ENCODE assay signal across 1 cellular context in the genomic region with DNA sequence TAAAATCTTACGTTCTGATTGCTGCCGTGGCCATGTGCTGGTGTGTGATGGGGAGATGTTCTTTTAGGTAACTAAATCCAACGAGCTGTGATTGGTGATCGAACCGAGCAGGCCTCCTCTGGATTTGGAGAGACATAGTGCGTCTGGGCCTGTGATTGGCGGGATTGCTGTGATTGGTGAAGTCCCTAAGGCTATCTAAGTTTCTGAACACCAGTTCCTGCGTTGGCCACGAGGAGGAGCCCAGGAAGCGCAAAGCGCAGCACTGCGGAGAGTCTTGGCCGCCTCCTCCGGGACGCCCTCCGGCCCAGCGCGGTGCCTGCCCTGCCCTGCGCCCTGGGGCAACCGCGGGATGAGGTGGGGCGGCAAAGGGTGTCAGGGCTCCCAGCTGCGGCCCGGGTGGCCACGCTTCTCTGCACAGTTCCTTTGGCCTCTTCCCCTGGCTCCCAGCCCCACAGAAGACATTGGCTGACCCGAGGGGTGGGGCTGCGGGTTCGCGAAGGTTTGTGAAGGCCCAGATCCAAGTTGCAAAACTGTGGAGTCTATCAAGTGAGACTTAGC.
TF ChIP-seq lines count a peak whose summit lies in the region.

No MANE protein-coding gene starts in this region.

TF ChIP-seq in K562, 482 proteins besides CTCF, POLR2A, EP300 and RAD21 (continued from another document and continues in another):
- TF ChIP-seq, protein P1, sequence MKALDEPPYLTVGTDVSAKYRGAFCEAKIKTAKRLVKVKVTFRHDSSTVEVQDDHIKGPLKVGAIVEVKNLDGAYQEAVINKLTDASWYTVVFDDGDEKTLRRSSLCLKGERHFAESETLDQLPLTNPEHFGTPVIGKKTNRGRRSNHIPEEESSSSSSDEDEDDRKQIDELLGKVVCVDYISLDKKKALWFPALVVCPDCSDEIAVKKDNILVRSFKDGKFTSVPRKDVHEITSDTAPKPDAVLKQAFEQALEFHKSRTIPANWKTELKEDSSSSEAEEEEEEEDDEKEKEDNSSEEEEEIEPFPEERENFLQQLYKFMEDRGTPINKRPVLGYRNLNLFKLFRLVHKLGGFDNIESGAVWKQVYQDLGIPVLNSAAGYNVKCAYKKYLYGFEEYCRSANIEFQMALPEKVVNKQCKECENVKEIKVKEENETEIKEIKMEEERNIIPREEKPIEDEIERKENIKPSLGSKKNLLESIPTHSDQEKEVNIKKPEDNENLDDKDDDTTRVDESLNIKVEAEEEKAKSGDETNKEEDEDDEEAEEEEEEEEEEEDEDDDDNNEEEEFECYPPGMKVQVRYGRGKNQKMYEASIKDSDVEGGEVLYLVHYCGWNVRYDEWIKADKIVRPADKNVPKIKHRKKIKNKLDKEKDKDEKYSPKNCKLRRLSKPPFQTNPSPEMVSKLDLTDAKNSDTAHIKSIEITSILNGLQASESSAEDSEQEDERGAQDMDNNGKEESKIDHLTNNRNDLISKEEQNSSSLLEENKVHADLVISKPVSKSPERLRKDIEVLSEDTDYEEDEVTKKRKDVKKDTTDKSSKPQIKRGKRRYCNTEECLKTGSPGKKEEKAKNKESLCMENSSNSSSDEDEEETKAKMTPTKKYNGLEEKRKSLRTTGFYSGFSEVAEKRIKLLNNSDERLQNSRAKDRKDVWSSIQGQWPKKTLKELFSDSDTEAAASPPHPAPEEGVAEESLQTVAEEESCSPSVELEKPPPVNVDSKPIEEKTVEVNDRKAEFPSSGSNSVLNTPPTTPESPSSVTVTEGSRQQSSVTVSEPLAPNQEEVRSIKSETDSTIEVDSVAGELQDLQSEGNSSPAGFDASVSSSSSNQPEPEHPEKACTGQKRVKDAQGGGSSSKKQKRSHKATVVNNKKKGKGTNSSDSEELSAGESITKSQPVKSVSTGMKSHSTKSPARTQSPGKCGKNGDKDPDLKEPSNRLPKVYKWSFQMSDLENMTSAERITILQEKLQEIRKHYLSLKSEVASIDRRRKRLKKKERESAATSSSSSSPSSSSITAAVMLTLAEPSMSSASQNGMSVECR (CRISPR knock-in tag; IDR thresholded peaks at IDR 0.05) = 0 out of 2 replicates have a peak, but pooled peaks have one; percentile 26
- TF ChIP-seq JUN (IDR thresholded peaks at IDR 0.05; ENCODE audit: borderline replicate concordance, low read depth, low read length) = no peak
- 0 out of 2 replicates have a peak, but pooled peaks have one; percentile 22 for TF ChIP-seq JUN (CRISPR knock-in tag; IDR thresholded peaks at IDR 0.05; ENCODE audit: borderline replicate concordance)
- peak; percentile 80 for TF ChIP-seq ESRRA (IDR thresholded peaks at IDR 0.05; ENCODE audit: borderline replicate concordance, low read depth)
- TF ChIP-seq ZNF589 (CRISPR knock-in tag; IDR thresholded peaks at IDR 0.05; ENCODE audit: low read depth) = no peak
- 0 out of 2 replicates have a peak, but pooled peaks have one; percentile 49 for TF ChIP-seq PHF21A (IDR thresholded peaks at IDR 0.05; ENCODE audit: borderline replicate concordance, low read depth)
- TF ChIP-seq, protein P2, sequence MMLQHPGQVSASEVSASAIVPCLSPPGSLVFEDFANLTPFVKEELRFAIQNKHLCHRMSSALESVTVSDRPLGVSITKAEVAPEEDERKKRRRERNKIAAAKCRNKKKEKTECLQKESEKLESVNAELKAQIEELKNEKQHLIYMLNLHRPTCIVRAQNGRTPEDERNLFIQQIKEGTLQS (IDR thresholded peaks at IDR 0.05) = no peak
- TF ChIP-seq, protein P2 (CRISPR knock-in tag; conservative IDR thresholded peaks at IDR 0.05) = no peak
- TF ChIP-seq EGR1 (conservative IDR thresholded peaks at IDR 0.05) = no peak
- TF ChIP-seq TOE1 (IDR thresholded peaks at IDR 0.05; ENCODE audit: borderline replicate concordance) = 0 out of 2 replicates have a peak, but pooled peaks have one; percentile 18
- TF ChIP-seq TOE1 (CRISPR knock-in tag; IDR thresholded peaks at IDR 0.05; ENCODE audit: borderline replicate concordance, low read depth) = no peak
- TF ChIP-seq MAZ (CRISPR knock-in tag; conservative IDR thresholded peaks at IDR 0.05 in 1 of 2, IDR thresholded peaks at IDR 0.05 in 1 of 2) = peak in 1 of 2 experiments; percentile 57; a peak in 2 of 4 replicates
- TF ChIP-seq, protein P3, sequence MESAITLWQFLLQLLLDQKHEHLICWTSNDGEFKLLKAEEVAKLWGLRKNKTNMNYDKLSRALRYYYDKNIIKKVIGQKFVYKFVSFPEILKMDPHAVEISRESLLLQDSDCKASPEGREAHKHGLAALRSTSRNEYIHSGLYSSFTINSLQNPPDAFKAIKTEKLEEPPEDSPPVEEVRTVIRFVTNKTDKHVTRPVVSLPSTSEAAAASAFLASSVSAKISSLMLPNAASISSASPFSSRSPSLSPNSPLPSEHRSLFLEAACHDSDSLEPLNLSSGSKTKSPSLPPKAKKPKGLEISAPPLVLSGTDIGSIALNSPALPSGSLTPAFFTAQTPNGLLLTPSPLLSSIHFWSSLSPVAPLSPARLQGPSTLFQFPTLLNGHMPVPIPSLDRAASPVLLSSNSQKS (CRISPR knock-in tag; IDR thresholded peaks at IDR 0.05) = no peak
- TF ChIP-seq, protein P4, sequence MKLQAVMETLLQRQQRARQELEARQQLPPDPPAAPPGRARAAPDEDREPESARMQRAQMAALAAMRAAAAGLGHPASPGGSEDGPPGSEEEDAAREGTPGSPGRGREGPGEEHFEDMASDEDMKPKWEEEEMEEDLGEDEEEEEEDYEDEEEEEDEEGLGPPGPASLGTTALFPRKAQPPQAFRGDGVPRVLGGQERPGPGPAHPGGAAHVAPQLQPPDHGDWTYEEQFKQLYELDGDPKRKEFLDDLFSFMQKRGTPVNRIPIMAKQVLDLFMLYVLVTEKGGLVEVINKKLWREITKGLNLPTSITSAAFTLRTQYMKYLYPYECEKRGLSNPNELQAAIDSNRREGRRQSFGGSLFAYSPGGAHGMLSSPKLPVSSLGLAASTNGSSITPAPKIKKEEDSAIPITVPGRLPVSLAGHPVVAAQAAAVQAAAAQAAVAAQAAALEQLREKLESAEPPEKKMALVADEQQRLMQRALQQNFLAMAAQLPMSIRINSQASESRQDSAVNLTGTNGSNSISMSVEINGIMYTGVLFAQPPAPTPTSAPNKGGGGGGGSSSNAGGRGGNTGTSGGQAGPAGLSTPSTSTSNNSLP (IDR thresholded peaks at IDR 0.05; ENCODE audit: borderline replicate concordance, low read depth, low read length) = no peak
- no peak for TF ChIP-seq SP1 (CRISPR knock-in tag; IDR thresholded peaks at IDR 0.05)
- TF ChIP-seq ERF (CRISPR knock-in tag; IDR thresholded peaks at IDR 0.05) = no peak
- TF ChIP-seq IRF2 (CRISPR knock-in tag; IDR thresholded peaks at IDR 0.05) = no peak
- TF ChIP-seq HDAC1 (IDR thresholded peaks at IDR 0.05) = 0 out of 4 replicates have a peak, but pooled peaks of 1 of the 2 experiments have one; percentile 28
- 0 out of 2 replicates have a peak, but pooled peaks have one; percentile 38 for TF ChIP-seq ELF1 (tag; IDR thresholded peaks at IDR 0.05)
- TF ChIP-seq, protein P5, sequence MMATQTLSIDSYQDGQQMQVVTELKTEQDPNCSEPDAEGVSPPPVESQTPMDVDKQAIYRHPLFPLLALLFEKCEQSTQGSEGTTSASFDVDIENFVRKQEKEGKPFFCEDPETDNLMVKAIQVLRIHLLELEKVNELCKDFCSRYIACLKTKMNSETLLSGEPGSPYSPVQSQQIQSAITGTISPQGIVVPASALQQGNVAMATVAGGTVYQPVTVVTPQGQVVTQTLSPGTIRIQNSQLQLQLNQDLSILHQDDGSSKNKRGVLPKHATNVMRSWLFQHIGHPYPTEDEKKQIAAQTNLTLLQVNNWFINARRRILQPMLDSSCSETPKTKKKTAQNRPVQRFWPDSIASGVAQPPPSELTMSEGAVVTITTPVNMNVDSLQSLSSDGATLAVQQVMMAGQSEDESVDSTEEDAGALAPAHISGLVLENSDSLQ (IDR thresholded peaks at IDR 0.05) = peak; percentile 62
- TF ChIP-seq DACH1 (IDR thresholded peaks at IDR 0.05; ENCODE audit: partially characterized antibody) = peak; percentile 41
- peak; percentile 71 for TF ChIP-seq ZNF24 (IDR thresholded peaks at IDR 0.05)
- no peak for TF ChIP-seq TAF1 (IDR thresholded peaks at IDR 0.05; ENCODE audit: control insufficient read depth, extremely low read depth, insufficient read depth, low read length, severe bottlenecking)
- 0 out of 4 replicates have a peak, but pooled peaks have one; percentile 9 to 12 for TF ChIP-seq NRF1 (conservative IDR thresholded peaks at IDR 0.05 in 1 of 2, IDR thresholded peaks at IDR 0.05 in 1 of 2)
- TF ChIP-seq CXXC5 (CRISPR knock-in tag; IDR thresholded peaks at IDR 0.05) = peak; percentile 65
- TF ChIP-seq, protein P6, sequence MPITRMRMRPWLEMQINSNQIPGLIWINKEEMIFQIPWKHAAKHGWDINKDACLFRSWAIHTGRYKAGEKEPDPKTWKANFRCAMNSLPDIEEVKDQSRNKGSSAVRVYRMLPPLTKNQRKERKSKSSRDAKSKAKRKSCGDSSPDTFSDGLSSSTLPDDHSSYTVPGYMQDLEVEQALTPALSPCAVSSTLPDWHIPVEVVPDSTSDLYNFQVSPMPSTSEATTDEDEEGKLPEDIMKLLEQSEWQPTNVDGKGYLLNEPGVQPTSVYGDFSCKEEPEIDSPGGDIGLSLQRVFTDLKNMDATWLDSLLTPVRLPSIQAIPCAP (CRISPR knock-in tag; IDR thresholded peaks at IDR 0.05; ENCODE audit: borderline replicate concordance) = no peak
- peak; percentile 100 for TF ChIP-seq ZNF436 (CRISPR knock-in tag; IDR thresholded peaks at IDR 0.05)
- TF ChIP-seq MTF1 (CRISPR knock-in tag; IDR thresholded peaks at IDR 0.05; ENCODE audit: borderline replicate concordance) = no peak
- TF ChIP-seq, protein P7, sequence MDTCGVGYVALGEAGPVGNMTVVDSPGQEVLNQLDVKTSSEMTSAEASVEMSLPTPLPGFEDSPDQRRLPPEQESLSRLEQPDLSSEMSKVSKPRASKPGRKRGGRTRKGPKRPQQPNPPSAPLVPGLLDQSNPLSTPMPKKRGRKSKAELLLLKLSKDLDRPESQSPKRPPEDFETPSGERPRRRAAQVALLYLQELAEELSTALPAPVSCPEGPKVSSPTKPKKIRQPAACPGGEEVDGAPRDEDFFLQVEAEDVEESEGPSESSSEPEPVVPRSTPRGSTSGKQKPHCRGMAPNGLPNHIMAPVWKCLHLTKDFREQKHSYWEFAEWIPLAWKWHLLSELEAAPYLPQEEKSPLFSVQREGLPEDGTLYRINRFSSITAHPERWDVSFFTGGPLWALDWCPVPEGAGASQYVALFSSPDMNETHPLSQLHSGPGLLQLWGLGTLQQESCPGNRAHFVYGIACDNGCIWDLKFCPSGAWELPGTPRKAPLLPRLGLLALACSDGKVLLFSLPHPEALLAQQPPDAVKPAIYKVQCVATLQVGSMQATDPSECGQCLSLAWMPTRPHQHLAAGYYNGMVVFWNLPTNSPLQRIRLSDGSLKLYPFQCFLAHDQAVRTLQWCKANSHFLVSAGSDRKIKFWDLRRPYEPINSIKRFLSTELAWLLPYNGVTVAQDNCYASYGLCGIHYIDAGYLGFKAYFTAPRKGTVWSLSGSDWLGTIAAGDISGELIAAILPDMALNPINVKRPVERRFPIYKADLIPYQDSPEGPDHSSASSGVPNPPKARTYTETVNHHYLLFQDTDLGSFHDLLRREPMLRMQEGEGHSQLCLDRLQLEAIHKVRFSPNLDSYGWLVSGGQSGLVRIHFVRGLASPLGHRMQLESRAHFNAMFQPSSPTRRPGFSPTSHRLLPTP (IDR thresholded peaks at IDR 0.05; ENCODE audit: borderline replicate concordance, extremely low read depth, insufficient read length) = peak; percentile 91
- TF ChIP-seq, protein P8, sequence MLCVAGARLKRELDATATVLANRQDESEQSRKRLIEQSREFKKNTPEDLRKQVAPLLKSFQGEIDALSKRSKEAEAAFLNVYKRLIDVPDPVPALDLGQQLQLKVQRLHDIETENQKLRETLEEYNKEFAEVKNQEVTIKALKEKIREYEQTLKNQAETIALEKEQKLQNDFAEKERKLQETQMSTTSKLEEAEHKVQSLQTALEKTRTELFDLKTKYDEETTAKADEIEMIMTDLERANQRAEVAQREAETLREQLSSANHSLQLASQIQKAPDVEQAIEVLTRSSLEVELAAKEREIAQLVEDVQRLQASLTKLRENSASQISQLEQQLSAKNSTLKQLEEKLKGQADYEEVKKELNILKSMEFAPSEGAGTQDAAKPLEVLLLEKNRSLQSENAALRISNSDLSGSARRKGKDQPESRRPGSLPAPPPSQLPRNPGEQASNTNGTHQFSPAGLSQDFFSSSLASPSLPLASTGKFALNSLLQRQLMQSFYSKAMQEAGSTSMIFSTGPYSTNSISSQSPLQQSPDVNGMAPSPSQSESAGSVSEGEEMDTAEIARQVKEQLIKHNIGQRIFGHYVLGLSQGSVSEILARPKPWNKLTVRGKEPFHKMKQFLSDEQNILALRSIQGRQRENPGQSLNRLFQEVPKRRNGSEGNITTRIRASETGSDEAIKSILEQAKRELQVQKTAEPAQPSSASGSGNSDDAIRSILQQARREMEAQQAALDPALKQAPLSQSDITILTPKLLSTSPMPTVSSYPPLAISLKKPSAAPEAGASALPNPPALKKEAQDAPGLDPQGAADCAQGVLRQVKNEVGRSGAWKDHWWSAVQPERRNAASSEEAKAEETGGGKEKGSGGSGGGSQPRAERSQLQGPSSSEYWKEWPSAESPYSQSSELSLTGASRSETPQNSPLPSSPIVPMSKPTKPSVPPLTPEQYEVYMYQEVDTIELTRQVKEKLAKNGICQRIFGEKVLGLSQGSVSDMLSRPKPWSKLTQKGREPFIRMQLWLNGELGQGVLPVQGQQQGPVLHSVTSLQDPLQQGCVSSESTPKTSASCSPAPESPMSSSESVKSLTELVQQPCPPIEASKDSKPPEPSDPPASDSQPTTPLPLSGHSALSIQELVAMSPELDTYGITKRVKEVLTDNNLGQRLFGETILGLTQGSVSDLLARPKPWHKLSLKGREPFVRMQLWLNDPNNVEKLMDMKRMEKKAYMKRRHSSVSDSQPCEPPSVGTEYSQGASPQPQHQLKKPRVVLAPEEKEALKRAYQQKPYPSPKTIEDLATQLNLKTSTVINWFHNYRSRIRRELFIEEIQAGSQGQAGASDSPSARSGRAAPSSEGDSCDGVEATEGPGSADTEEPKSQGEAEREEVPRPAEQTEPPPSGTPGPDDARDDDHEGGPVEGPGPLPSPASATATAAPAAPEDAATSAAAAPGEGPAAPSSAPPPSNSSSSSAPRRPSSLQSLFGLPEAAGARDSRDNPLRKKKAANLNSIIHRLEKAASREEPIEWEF (CRISPR knock-in tag; IDR thresholded peaks at IDR 0.05) = no peak
- peak; percentile 77; the same call in 1 of the 2 replicates for TF ChIP-seq HDGF (IDR thresholded peaks at IDR 0.05)
- 0 out of 2 replicates have a peak, but pooled peaks have one; percentile 24 for TF ChIP-seq BHLHE40 (IDR thresholded peaks at IDR 0.05; ENCODE audit: low read length)
- TF ChIP-seq, protein P9, sequence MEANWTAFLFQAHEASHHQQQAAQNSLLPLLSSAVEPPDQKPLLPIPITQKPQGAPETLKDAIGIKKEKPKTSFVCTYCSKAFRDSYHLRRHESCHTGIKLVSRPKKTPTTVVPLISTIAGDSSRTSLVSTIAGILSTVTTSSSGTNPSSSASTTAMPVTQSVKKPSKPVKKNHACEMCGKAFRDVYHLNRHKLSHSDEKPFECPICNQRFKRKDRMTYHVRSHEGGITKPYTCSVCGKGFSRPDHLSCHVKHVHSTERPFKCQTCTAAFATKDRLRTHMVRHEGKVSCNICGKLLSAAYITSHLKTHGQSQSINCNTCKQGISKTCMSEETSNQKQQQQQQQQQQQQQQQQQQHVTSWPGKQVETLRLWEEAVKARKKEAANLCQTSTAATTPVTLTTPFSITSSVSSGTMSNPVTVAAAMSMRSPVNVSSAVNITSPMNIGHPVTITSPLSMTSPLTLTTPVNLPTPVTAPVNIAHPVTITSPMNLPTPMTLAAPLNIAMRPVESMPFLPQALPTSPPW (CRISPR knock-in tag; IDR thresholded peaks at IDR 0.05) = no peak
- no peak for TF ChIP-seq ZNF445 (CRISPR knock-in tag; IDR thresholded peaks at IDR 0.05; ENCODE audit: low read depth)
- TF ChIP-seq HDAC2 (IDR thresholded peaks at IDR 0.05) = peak; percentile 48; the same call in 1 of the 2 replicates
- 0 out of 2 replicates have a peak, but pooled peaks have one; percentile 16 for TF ChIP-seq SMAD4 (CRISPR knock-in tag; conservative IDR thresholded peaks at IDR 0.05)
